In genomic region chr1:25337483-25338187, GRCh38 we compare ENCODE assay signal across 8 cellular contexts. TPM values are rescaled to one million over a fixed set of nuclear protein-coding genes. Genes with fewer than 3 reads are reported as not detected.
A peak's percentile ranks its signal among the peaks of the same experiment; 100 is the strongest.
DNase-seq lines count a peak whose midpoint lies in the region; ATAC-seq, FAIRE-seq and TF ChIP-seq lines count a peak whose summit lies in the region.
"Not testable (repeated sequence)": the region's sequence is repeated elsewhere in the genome, so short reads cannot be mapped to it uniquely, and the experiment has no call there.

No MANE protein-coding gene starts in this region.

- ATAC-seq in GM21529 (IDR thresholded peaks at IDR 0.05; ENCODE audit: unreplicated experiment) (peak; percentile 41), HG03354 (IDR thresholded peaks at IDR 0.05; ENCODE audit: poor library complexity, severe bottlenecking, unreplicated experiment) (peak; percentile 42), T-cell (replicated peaks in 1 of 4) (peak; percentile 60 to 81 (median 64))
- peak; percentile 77 to 78 for ATAC-seq in naive thymus-derived CD8-positive, alpha-beta T cell
- peak; percentile 81 for ATAC-seq in stimulated activated naive CD8-positive, alpha-beta T cell treated with anti-CD3 and anti-CD28 coated beads, Interleukin-15, amount 100 ng/mL, for 72 hours

- DNase-seq in T-cell, result peak in 19 of 34 experiments; percentile 4 to 66 (median 22)
- not testable (repeated sequence) for DNase-seq in adipocyte (ENCODE audit: low read depth); foreskin fibroblast; stimulated activated naive CD8-positive, alpha-beta T cell treated with anti-CD3 and anti-CD28 coated beads, Interleukin-15, amount 100 ng/mL, for 72 hours
- peak in 6 of 10 donors; percentile 15 to 71 (median 27) for DNase-seq in naive thymus-derived CD8-positive, alpha-beta T cell

- TF ChIP-seq CTCF in foreskin fibroblast (IDR thresholded peaks at IDR 0.05; ENCODE audit: low read depth, low read length), result not testable (repeated sequence)

- H3K4me3 ChIP-seq in adipocyte (ENCODE audit: low read length), result peak overlapping the region; percentile 86
- peak overlapping the region; percentile 77 to 98 for H3K4me3 ChIP-seq in foreskin fibroblast (ENCODE audit: low read depth in 1 of 2, low read length in 2 of 2)

- H3K36me3 Mint-ChIP-seq in T-cell, result not testable (repeated sequence)
- peaks cover 0 to 32% (median 0%) of the 10 kb centered on the region in 3 donors for H3K36me3 Mint-ChIP-seq in naive thymus-derived CD8-positive, alpha-beta T cell

- peak overlapping the region; percentile 92 to 99 (median 94) for H3K4me3 Mint-ChIP-seq in T-cell
- peak overlapping the region; percentile 90 to 97 (median 95) for H3K4me3 Mint-ChIP-seq in naive thymus-derived CD8-positive, alpha-beta T cell
- peak overlapping the region; percentile 86 to 98 for H3K4me3 Mint-ChIP-seq in stimulated activated naive CD8-positive, alpha-beta T cell treated with anti-CD3 and anti-CD28 coated beads, Interleukin-15, amount 100 ng/mL, for 72 hours

- H3K9ac ChIP-seq in adipocyte (ENCODE audit: low read length), result peak overlapping the region; percentile 93

- peak; percentile 41 for FAIRE-seq in G401.6 (lab: Jason Lieb, UNC)

- H3K27me3 ChIP-seq in adipocyte (replicated peaks; ENCODE audit: control insufficient read depth, insufficient read depth, low read length), result not testable (repeated sequence)

- not testable (repeated sequence) for H3K27me3 Mint-ChIP-seq in T-cell; naive thymus-derived CD8-positive, alpha-beta T cell; stimulated activated naive CD8-positive, alpha-beta T cell treated with anti-CD3 and anti-CD28 coated beads, Interleukin-15, amount 100 ng/mL, for 72 hours

- H3K4me1 Mint-ChIP-seq in T-cell, result peaks cover 41 to 55% (median 50%) of the 10 kb centered on the region in 3 donors
- peaks cover 20 to 53% (median 38%) of the 10 kb centered on the region in 4 donors for H3K4me1 Mint-ChIP-seq in naive thymus-derived CD8-positive, alpha-beta T cell
- peaks cover 43% of the 10 kb centered on the region for H3K4me1 Mint-ChIP-seq in stimulated activated naive CD8-positive, alpha-beta T cell treated with anti-CD3 and anti-CD28 coated beads, Interleukin-15, amount 100 ng/mL, for 72 hours

- H3K27ac Mint-ChIP-seq in T-cell, result peak overlapping the region; percentile 91 to 92
- H3K27ac Mint-ChIP-seq in naive thymus-derived CD8-positive, alpha-beta T cell, result peak overlapping the region in 9 of 10 donors; percentile 55 to 97 (median 96)
- H3K27ac Mint-ChIP-seq in stimulated activated naive CD8-positive, alpha-beta T cell treated with anti-CD3 and anti-CD28 coated beads, Interleukin-15, amount 100 ng/mL, for 72 hours, result peak overlapping the region; percentile 96 to 99

- CTCF ChIA-PET in T-cell (lab: Charles Lee), result not testable (repeated sequence)

- H3K36me3 ChIP-seq in adipocyte (ENCODE audit: control insufficient read depth, insufficient read depth, low read length, severe bottlenecking), result not testable (repeated sequence)

- POLR2A ChIA-PET in T-cell (lab: Charles Lee), result not testable (repeated sequence)
- POLR2A ChIA-PET in naive thymus-derived CD8-positive, alpha-beta T cell (lab: Charles Lee), result interaction anchor here (0.6 to 2.1 kb wide), 2 partner anchors 105 to 1509 kb away, joined by 3 to 12 read pairs; partner anchors contain the start of gene SYF2

- H3K9me3 ChIP-seq in adipocyte (ENCODE audit: control insufficient read depth, low read length), result not testable (repeated sequence)

- not testable (repeated sequence) for H3K9me3 Mint-ChIP-seq in T-cell; naive thymus-derived CD8-positive, alpha-beta T cell; stimulated activated naive CD8-positive, alpha-beta T cell treated with anti-CD3 and anti-CD28 coated beads, Interleukin-15, amount 100 ng/mL, for 72 hours

- peaks cover 22% of the 10 kb centered on the region for H3K4me1 ChIP-seq in adipocyte (ENCODE audit: control insufficient read depth, insufficient read depth, low read length)

RNA-seq across cellular contexts. Expression of gene TMEM50A, which starts 0.5 kb away (rescaled TPM):
- 100 to 1,000 TPM in 1 of 5 donors, 10 to 100 TPM in 4; 74.8 to 104 (median 97.2) TPM for total RNA-seq in T-cell
- 100 to 1,000 TPM in 1 of 2 experiments, 10 to 100 TPM in 1; 89.0 to 101 TPM for total RNA-seq in naive thymus-derived CD8-positive, alpha-beta T cell
- polyA plus RNA-seq in naive thymus-derived CD8-positive, alpha-beta T cell, result 100 to 1,000 TPM; 130 to 201 (median 146) TPM
